ENCODE assay signal across 22 cellular contexts in the genomic region with DNA sequence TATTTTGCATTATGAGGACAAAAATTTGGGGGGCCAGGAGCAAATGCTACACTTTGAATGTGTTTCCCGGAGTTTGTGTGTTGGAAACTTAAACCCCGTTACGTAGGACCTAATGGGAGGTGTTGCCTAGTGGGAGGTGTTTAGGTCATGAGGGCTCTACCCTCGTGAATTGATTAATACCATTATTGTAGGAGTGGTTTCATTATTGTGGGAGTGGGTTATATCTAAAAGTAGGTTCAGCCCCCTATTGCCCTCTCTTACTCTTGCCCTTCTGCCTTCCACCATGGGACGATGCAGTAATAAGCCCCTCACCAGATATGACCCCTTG. TPM values are rescaled to one million over a fixed set of nuclear protein-coding genes. Genes with fewer than 3 reads are reported as not detected.
DNase-seq lines count a peak whose midpoint lies in the region; ATAC-seq and TF ChIP-seq lines count a peak whose summit lies in the region.
"Had no signal": no experiment of that assay in that cellular context is flagged by ENCODE, and none has a peak within 500 bp of the region (broad histone marks: within the 10 kb centered on the region; RNA-seq: fewer than 3 reads in every experiment).

No MANE protein-coding gene starts in this region.

- H3K27me3 ChIP-seq in CD4-positive, CD25-positive, alpha-beta regulatory T cell (ENCODE audit: control insufficient read depth, insufficient read depth, low read length) = no peaks in the 10 kb centered on the region
- no peaks in the 10 kb centered on the region for H3K27me3 ChIP-seq in endodermal cell (ENCODE audit: control insufficient read depth, insufficient read depth, low read length, poor library complexity, severe bottlenecking)
- H3K27me3 ChIP-seq: BLaER1 had no signal

- no peaks in the 10 kb centered on the region for H3K9me3 ChIP-seq in CD4-positive, CD25-positive, alpha-beta regulatory T cell (ENCODE audit: control insufficient read depth in 2 of 2, low read length in 2 of 2)
- H3K9me3 ChIP-seq in T-helper 17 cell (ENCODE audit: control insufficient read depth, low read length, poor library complexity, severe bottlenecking) (no peaks in the 10 kb centered on the region), endodermal cell (ENCODE audit: control insufficient read depth, low read length) (no peaks in the 10 kb centered on the region)
- H3K9me3 ChIP-seq: A549, BLaER1, thoracic aorta had no signal

- TF ChIP-seq CTCF in endodermal cell (conservative IDR thresholded peaks at IDR 0.05) = no peak

- H3K27ac Mint-ChIP-seq in activated CD4-positive, alpha-beta T cell treated with anti-CD3 and anti-CD28 coated beads, Interleukin-2, amount 10 ng/mL, durations not matched to agents 24 days and 14 days = peak overlapping the region; percentile 69
- peak overlapping the region in 2 of 3 donors; percentile 62 to 85 for H3K27ac Mint-ChIP-seq in CD4-positive, CD25-positive, alpha-beta regulatory T cell
- H3K27ac Mint-ChIP-seq in T-helper 17 cell (peak overlapping the region; percentile 24), endodermal cell (peak overlapping the region; percentile 75)
- H3K27ac Mint-ChIP-seq: nephron progenitor cell had no signal

- intact Hi-C loops in activated CD4-positive, alpha-beta T cell treated with anti-CD3 and anti-CD28 coated beads, Interleukin-2, amount 10 ng/mL, durations not matched to agents 24 days and 14 days (cut with micrococcal nuclease) = loop anchor here (2.0 kb wide), 1 partner anchor 15 kb away; a partner anchor contains a TSS

- peaks cover 40% of the 10 kb centered on the region for H3K4me1 Mint-ChIP-seq in activated CD4-positive, alpha-beta T cell treated with anti-CD3 and anti-CD28 coated beads, Interleukin-2, amount 10 ng/mL, durations not matched to agents 24 days and 14 days
- peaks cover 32 to 44% (median 39%) of the 10 kb centered on the region in 4 donors for H3K4me1 Mint-ChIP-seq in CD4-positive, CD25-positive, alpha-beta regulatory T cell
- H3K4me1 Mint-ChIP-seq in T-helper 17 cell (peaks cover 19% of the 10 kb centered on the region), endodermal cell (no peaks in the 10 kb centered on the region)
- H3K4me1 Mint-ChIP-seq: nephron progenitor cell had no signal

- 98 to 100% methylated on average over 3 to 5 of the region's 5 CpGs for WGBS in endodermal cell (ENCODE audit: insufficient coverage in 1 of 2, insufficient read length in 1 of 2), 2 experiments

- no peak overlapping the region for H3K27ac ChIP-seq in CD4-positive, CD25-positive, alpha-beta regulatory T cell (ENCODE audit: insufficient read depth, low read length, poor library complexity, severe bottlenecking)
- H3K27ac ChIP-seq in endodermal cell (ENCODE audit: low read depth, low read length) = no peak overlapping the region
- H3K27ac ChIP-seq: A549, BLaER1, thoracic aorta had no signal

- H3K9me3 Mint-ChIP-seq in activated CD4-positive, alpha-beta T cell treated with anti-CD3 and anti-CD28 coated beads, Interleukin-2, amount 10 ng/mL, durations not matched to agents 24 days and 14 days = peaks cover 2% of the 10 kb centered on the region
- H3K9me3 Mint-ChIP-seq in CD4-positive, CD25-positive, alpha-beta regulatory T cell = no peaks in the 10 kb centered on the region
- no peaks in the 10 kb centered on the region for H3K9me3 Mint-ChIP-seq in endodermal cell
- H3K9me3 Mint-ChIP-seq: effector memory CD8-positive, alpha-beta T cell; IgD-negative memory B cell; nephron progenitor cell had no signal

- peaks cover 8% of the 10 kb centered on the region for H3K4me1 ChIP-seq in CD4-positive, CD25-positive, alpha-beta regulatory T cell (ENCODE audit: control insufficient read depth, insufficient read depth, low read length, poor library complexity, severe bottlenecking)
- H3K4me1 ChIP-seq in endodermal cell (ENCODE audit: control insufficient read depth, insufficient read depth, low read length) = no peaks in the 10 kb centered on the region
- H3K4me1 ChIP-seq: BLaER1 had no signal

- no peaks in the 10 kb centered on the region for H3K27me3 Mint-ChIP-seq in activated CD4-positive, alpha-beta T cell treated with anti-CD3 and anti-CD28 coated beads, Interleukin-2, amount 10 ng/mL, durations not matched to agents 24 days and 14 days
- no peaks in the 10 kb centered on the region for H3K27me3 Mint-ChIP-seq in CD4-positive, CD25-positive, alpha-beta regulatory T cell
- H3K27me3 Mint-ChIP-seq in T-helper 17 cell (no peaks in the 10 kb centered on the region), endodermal cell (ENCODE audit: insufficient read depth) (no peaks in the 10 kb centered on the region)
- H3K27me3 Mint-ChIP-seq: effector memory CD8-positive, alpha-beta T cell; IgD-negative memory B cell had no signal

- no peak for ATAC-seq in CD4-positive, CD25-positive, alpha-beta regulatory T cell (ENCODE audit: low read depth in 2 of 2)
- ATAC-seq in T-helper 17 cell = no peak
- ATAC-seq: A549; effector memory CD8-positive, alpha-beta T cell; sciatic nerve had no signal

- H3K4me3 Mint-ChIP-seq in activated CD4-positive, alpha-beta T cell treated with anti-CD3 and anti-CD28 coated beads, Interleukin-2, amount 10 ng/mL, durations not matched to agents 24 days and 14 days = peak overlapping the region; percentile 9
- peak overlapping the region in 1 of 4 donors; percentile 36 for H3K4me3 Mint-ChIP-seq in CD4-positive, CD25-positive, alpha-beta regulatory T cell
- no peak overlapping the region for H3K4me3 Mint-ChIP-seq in T-helper 17 cell
- no peak overlapping the region for H3K4me3 Mint-ChIP-seq in endodermal cell
- H3K4me3 Mint-ChIP-seq: effector memory CD8-positive, alpha-beta T cell; IgD-negative memory B cell; nephron progenitor cell had no signal

- H3K36me3 Mint-ChIP-seq in activated CD4-positive, alpha-beta T cell treated with anti-CD3 and anti-CD28 coated beads, Interleukin-2, amount 10 ng/mL, durations not matched to agents 24 days and 14 days (ENCODE audit: low read depth) = peaks cover 48% of the 10 kb centered on the region
- H3K36me3 Mint-ChIP-seq in CD4-positive, CD25-positive, alpha-beta regulatory T cell = peaks cover 33% of the 10 kb centered on the region
- H3K36me3 Mint-ChIP-seq in T-helper 17 cell (ENCODE audit: low read depth) (peaks cover 10% of the 10 kb centered on the region), endodermal cell (ENCODE audit: low read depth) (peaks cover 30% of the 10 kb centered on the region)

- DNase-seq in activated CD4-positive, alpha-beta T cell treated with anti-CD3 and anti-CD28 coated beads, Interleukin-2, amount 10 ng/mL, durations not matched to agents 24 days and 14 days = no peak
- no peak for DNase-seq in activated CD4-positive, alpha-beta T cell treated with anti-CD3 and anti-CD28 coated beads for 48 hours
- no peak for DNase-seq in CD4-positive, CD25-positive, alpha-beta regulatory T cell
- DNase-seq in T-helper 17 cell = no peak
- no peak for DNase-seq in endodermal cell
- no peak for DNase-seq in HK-2 (ENCODE audit: unreplicated experiment)
- no peak for DNase-seq in NCI-H1436 (lab: John Stamatoyannopoulos, UW)
- DNase-seq in activated CD8-positive, alpha-beta memory T cell treated with anti-CD3 and anti-CD28 coated beads for 24 hours = no peak
- DNase-seq: activated gamma-delta T cell; Calu3; effector memory CD8-positive, alpha-beta T cell; midbrain; MM.1S; NCI-H146; NCI-H2171 treated with DMSO at 0.1 percent for 48 hours; NCI-H69; nephron progenitor cell had no signal

- no peak overlapping the region for H3K4me3 ChIP-seq in CD4-positive, CD25-positive, alpha-beta regulatory T cell (ENCODE audit: low read depth, low read length)
- H3K4me3 ChIP-seq in endodermal cell (ENCODE audit: low read length) = no peak overlapping the region
- H3K4me3 ChIP-seq: A549, BLaER1, thoracic aorta had no signal

- H3K9ac ChIP-seq in endodermal cell (ENCODE audit: extremely low read depth, low read length, poor library complexity, severe bottlenecking) = no peak overlapping the region
- H3K9ac ChIP-seq: BLaER1 had no signal

- H3K36me3 ChIP-seq in CD4-positive, CD25-positive, alpha-beta regulatory T cell (ENCODE audit: control insufficient read depth, insufficient read depth, low read length) = peaks cover 13% of the 10 kb centered on the region
- H3K36me3 ChIP-seq in endodermal cell (ENCODE audit: control insufficient read depth, insufficient read depth, low read length) = peaks cover 60% of the 10 kb centered on the region
- H3K36me3 ChIP-seq: thoracic aorta had no signal

RNA-seq across cellular contexts. Expression of a gene that starts 15.5 kb away (rescaled TPM):
- 78.2 and 85.4 TPM in 2 replicates for total RNA-seq in activated CD4-positive, alpha-beta T cell treated with anti-CD3 and anti-CD28 coated beads, Interleukin-2, amount 10 ng/mL, durations not matched to agents 24 days and 14 days
- total RNA-seq in CD4-positive, CD25-positive, alpha-beta regulatory T cell = 64.1 TPM
- 10 to 100 TPM; 21.6 to 32.0 (median 28.7) TPM for polyA plus RNA-seq in CD4-positive, CD25-positive, alpha-beta regulatory T cell
- total RNA-seq in T-helper 17 cell (10 to 100 TPM; 43.7 to 54.8 TPM), endodermal cell (100 to 1,000 TPM in 1 of 2 donors, 10 to 100 TPM in 1; 83.1 to 117 TPM)
- polyA plus RNA-seq in endodermal cell (2013, experiment 1 of 2) = 63.2 TPM
- 61.2 TPM for polyA plus RNA-seq in endodermal cell (2013, experiment 2 of 2)

Comparison
In these comparisons a context has a peak if more than half of its experiments do, and no peak if none do; other contexts are left out.
1. H3K27ac Mint-ChIP-seq: peak in every context shown above with its lines; median percentile 75 in endodermal cell; 74 in CD4-positive, CD25-positive, alpha-beta regulatory T cell; 69 in activated CD4-positive, alpha-beta T cell treated with anti-CD3 and anti-CD28 coated beads, Interleukin-2, amount 10 ng/mL, durations not matched to agents 24 days and 14 days; 24 in T-helper 17 cell.